ENCODE assay signal across 13 cellular contexts in the genomic region with DNA sequence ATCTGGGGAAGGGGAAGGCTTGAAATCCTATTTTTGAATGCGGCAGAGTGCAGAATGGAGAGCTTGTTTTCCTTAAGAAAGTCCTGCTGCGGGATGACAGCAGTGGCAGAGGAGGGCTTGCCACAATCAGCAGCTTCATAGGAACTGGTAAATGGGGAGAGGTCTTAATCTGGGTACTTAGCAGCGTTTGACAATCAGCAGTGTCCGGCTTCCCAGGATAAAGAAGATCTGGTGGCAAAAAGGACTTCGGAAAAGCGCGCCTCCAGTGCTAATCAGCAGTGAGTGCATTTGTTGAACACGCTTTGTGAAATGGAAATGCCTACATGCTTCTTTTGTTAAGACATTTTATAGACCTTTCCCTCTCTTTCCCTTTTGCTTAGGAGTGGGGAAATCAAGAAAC.
DNase-seq lines count a peak whose midpoint lies in the region; ATAC-seq and TF ChIP-seq lines count a peak whose summit lies in the region.
"Had no signal": no experiment of that assay in that cellular context is flagged by ENCODE, and none has a peak within 500 bp of the region (broad histone marks: within the 10 kb centered on the region; RNA-seq: fewer than 3 reads in every experiment).

No MANE protein-coding gene starts in this region.

- peak overlapping the region; percentile 0 for H3K18ac ChIP-seq in neuronal stem cell (ENCODE audit: low read length)

- no peak overlapping the region for H2BK12ac ChIP-seq in neuronal stem cell (ENCODE audit: low read length)

- H2BK15ac ChIP-seq in neuronal stem cell (ENCODE audit: low read length): no peak overlapping the region

- H3K36me3 ChIP-seq in neuronal stem cell (replicated peaks in 1 of 2; ENCODE audit: control insufficient read depth in 2 of 2, insufficient read depth in 2 of 2, low read length in 2 of 2) (no peaks in the 10 kb centered on the region), ovary (no peaks in the 10 kb centered on the region), mucosa of descending colon (ENCODE audit: low read depth) (no peaks in the 10 kb centered on the region)
- H3K36me3 ChIP-seq: BLaER1 treated with 17β-estradiol and CSF1 and Interleukin-3, amounts not matched to agents 10 nM and 100 nM had no signal

- DNase-seq in Ammon's horn (ENCODE audit: low spot score): peak; percentile 23
- peak; percentile 11 for DNase-seq in RPMI7951 (ENCODE audit: low read depth)
- DNase-seq in ecto neural progenitor cell (ENCODE audit: low spot score): peak; percentile 53
- DNase-seq in neuronal stem cell (ENCODE audit: low spot score): peak; percentile 15
- DNase-seq in ovary: no peak
- no peak for DNase-seq in mucosa of descending colon
- no peak for DNase-seq in stimulated activated naive B cell treated with anti-CD40 and anti-IgM and Interleukin-4, amounts not matched to agents 10 μg/mL and 1 μg/mL and 100 μg/mL, for 72 hours
- DNase-seq: IMR-90, NCI-H1417 treated with DMSO at 0.1 percent for 48 hours, NCI-H2029 treated with DMSO at 0.1 percent for 48 hours, NCI-H510A had no signal

- no peaks in the 10 kb centered on the region for H3K27me3 ChIP-seq in neuronal stem cell (ENCODE audit: control insufficient read depth in 3 of 3, insufficient read depth in 3 of 3, low read depth in 1 of 3, low read length in 3 of 3)
- H3K27me3 ChIP-seq in ovary: no peaks in the 10 kb centered on the region
- H3K27me3 ChIP-seq: BLaER1 treated with 17β-estradiol and CSF1 and Interleukin-3, amounts not matched to agents 10 nM and 100 nM had no signal

- H3K4me1 Mint-ChIP-seq in stimulated activated naive B cell treated with anti-CD40 and anti-IgM and Interleukin-4, amounts not matched to agents 10 μg/mL and 1 μg/mL and 100 μg/mL, for 72 hours: no peaks in the 10 kb centered on the region

- H3K14ac ChIP-seq in neuronal stem cell (ENCODE audit: low read length): no peak overlapping the region

- no peak overlapping the region for H3K23ac ChIP-seq in neuronal stem cell (ENCODE audit: low read depth, low read length, poor library complexity)

- H3K27me3 Mint-ChIP-seq in stimulated activated naive B cell treated with anti-CD40 and anti-IgM and Interleukin-4, amounts not matched to agents 10 μg/mL and 1 μg/mL and 100 μg/mL, for 72 hours: no peaks in the 10 kb centered on the region

- no peak overlapping the region for H2AFZ ChIP-seq in neuronal stem cell (ENCODE audit: low read length)

- H2AK5ac ChIP-seq in neuronal stem cell (ENCODE audit: low read depth, low read length): no peak overlapping the region

- no peak overlapping the region for H2BK120ac ChIP-seq in neuronal stem cell (ENCODE audit: low read depth, low read length)

- intact Hi-C loops in ovary (cut with DNase I) (no loop called here), mucosa of descending colon (cut with DNase I, micrococcal nuclease) (no loop called here)

- no peak overlapping the region for H4K91ac ChIP-seq in neuronal stem cell (ENCODE audit: low read depth, low read length, poor library complexity)

- H3K4me3 ChIP-seq in neuronal stem cell (ENCODE audit: low read length in 2 of 2) (no peak overlapping the region), ovary (no peak overlapping the region), mucosa of descending colon (no peak overlapping the region)
- H3K4me3 ChIP-seq: A549; BLaER1 treated with 17β-estradiol and CSF1 and Interleukin-3, amounts not matched to agents 10 nM and 100 nM had no signal

- peaks cover 9 to 10% of the 10 kb centered on the region in 2 donors for H3K9me3 Mint-ChIP-seq in stimulated activated naive B cell treated with anti-CD40 and anti-IgM and Interleukin-4, amounts not matched to agents 10 μg/mL and 1 μg/mL and 100 μg/mL, for 72 hours

- no peak for ATAC-seq in mucosa of descending colon
- ATAC-seq in stimulated activated naive B cell treated with anti-CD40 and anti-IgM and Interleukin-4, amounts not matched to agents 10 μg/mL and 1 μg/mL and 100 μg/mL, for 72 hours (replicated peaks): no peak
- ATAC-seq: A549 had no signal

- TF ChIP-seq CTCF in ovary (IDR thresholded peaks at IDR 0.05) (no peak), mucosa of descending colon (IDR thresholded peaks at IDR 0.05) (no peak)

- no peak for TF ChIP-seq POLR2A in ovary (IDR thresholded peaks at IDR 0.05)

- peak overlapping the region; percentile 89 for H3K27ac ChIP-seq in neuronal stem cell (replicated peaks; ENCODE audit: low read length)
- no peak overlapping the region for H3K27ac ChIP-seq in ovary
- H3K27ac ChIP-seq: A549; BLaER1 treated with 17β-estradiol and CSF1 and Interleukin-3, amounts not matched to agents 10 nM and 100 nM had no signal

- no CpG with 5 or more reads among the region's 8 CpGs for WGBS in neuronal stem cell (ENCODE audit: extremely low coverage in 2 of 2, insufficient read length in 2 of 2, insufficient replicate concordance in 1 of 2), 2 donors
- 91 to 92% (median 91%) methylated on average over 8 of the region's 8 CpGs for WGBS in ovary, 3 donors

- H2BK5ac ChIP-seq in neuronal stem cell (ENCODE audit: low read length): no peak overlapping the region

- H3K4me2 ChIP-seq in neuronal stem cell (ENCODE audit: insufficient read depth, low read length, poor library complexity, severe bottlenecking): peak overlapping the region; percentile 19
- H3K4me2 ChIP-seq: A549; BLaER1 treated with 17β-estradiol and CSF1 and Interleukin-3, amounts not matched to agents 10 nM and 100 nM had no signal

- H3K9ac ChIP-seq in neuronal stem cell (ENCODE audit: low read depth, low read length, poor library complexity): no peak overlapping the region
- H3K9ac ChIP-seq: BLaER1 treated with 17β-estradiol and CSF1 and Interleukin-3, amounts not matched to agents 10 nM and 100 nM had no signal

- TF ChIP-seq EP300 in ovary (IDR thresholded peaks at IDR 0.05): no peak

- no peak overlapping the region for H4K8ac ChIP-seq in neuronal stem cell (ENCODE audit: low read depth, low read length)

- no peaks in the 10 kb centered on the region for H3K36me3 Mint-ChIP-seq in stimulated activated naive B cell treated with anti-CD40 and anti-IgM and Interleukin-4, amounts not matched to agents 10 μg/mL and 1 μg/mL and 100 μg/mL, for 72 hours

- H3K79me1 ChIP-seq in neuronal stem cell (ENCODE audit: low read depth, low read length): no peaks in the 10 kb centered on the region

- H3K4me3 Mint-ChIP-seq in stimulated activated naive B cell treated with anti-CD40 and anti-IgM and Interleukin-4, amounts not matched to agents 10 μg/mL and 1 μg/mL and 100 μg/mL, for 72 hours: no peak overlapping the region

- H3K4me1 ChIP-seq in neuronal stem cell (ENCODE audit: control insufficient read depth in 2 of 2, insufficient read depth in 1 of 2, low read depth in 1 of 2, low read length in 2 of 2) (peaks cover 5 to 11% of the 10 kb centered on the region in 2 donors), ovary (ENCODE audit: insufficient read depth) (no peaks in the 10 kb centered on the region), mucosa of descending colon (ENCODE audit: low read depth) (no peaks in the 10 kb centered on the region)
- H3K4me1 ChIP-seq: A549; BLaER1 treated with 17β-estradiol and CSF1 and Interleukin-3, amounts not matched to agents 10 nM and 100 nM had no signal

- no peak overlapping the region for H3K27ac Mint-ChIP-seq in stimulated activated naive B cell treated with anti-CD40 and anti-IgM and Interleukin-4, amounts not matched to agents 10 μg/mL and 1 μg/mL and 100 μg/mL, for 72 hours

- H3K9me3 ChIP-seq in neuronal stem cell (replicated peaks in 1 of 2; ENCODE audit: control insufficient read depth in 2 of 2, insufficient read depth in 1 of 2, low read depth in 1 of 2, low read length in 2 of 2) (peaks cover 0 to 11% of the 10 kb centered on the region in 2 donors), ovary (no peaks in the 10 kb centered on the region), mucosa of descending colon (peaks cover 31% of the 10 kb centered on the region)
- H3K9me3 ChIP-seq: A549 had no signal

- no peak overlapping the region for H3K4ac ChIP-seq in neuronal stem cell (ENCODE audit: low read length)

Comparison
In these comparisons a context has a peak if more than half of its experiments do, and no peak if none do; other contexts are left out.
1. DNase-seq: peak in Ammon's horn (single experiment), RPMI7951 (single experiment), ecto neural progenitor cell (single experiment) and neuronal stem cell (single experiment); none in ovary (0 of 5), mucosa of descending colon (0 of 3) and stimulated activated naive B cell treated with anti-CD40 and anti-IgM and Interleukin-4, amounts not matched to agents 10 μg/mL and 1 μg/mL and 100 μg/mL, for 72 hours (single experiment).